17 cellular contexts compared by ENCODE assay signal in the genomic region with DNA sequence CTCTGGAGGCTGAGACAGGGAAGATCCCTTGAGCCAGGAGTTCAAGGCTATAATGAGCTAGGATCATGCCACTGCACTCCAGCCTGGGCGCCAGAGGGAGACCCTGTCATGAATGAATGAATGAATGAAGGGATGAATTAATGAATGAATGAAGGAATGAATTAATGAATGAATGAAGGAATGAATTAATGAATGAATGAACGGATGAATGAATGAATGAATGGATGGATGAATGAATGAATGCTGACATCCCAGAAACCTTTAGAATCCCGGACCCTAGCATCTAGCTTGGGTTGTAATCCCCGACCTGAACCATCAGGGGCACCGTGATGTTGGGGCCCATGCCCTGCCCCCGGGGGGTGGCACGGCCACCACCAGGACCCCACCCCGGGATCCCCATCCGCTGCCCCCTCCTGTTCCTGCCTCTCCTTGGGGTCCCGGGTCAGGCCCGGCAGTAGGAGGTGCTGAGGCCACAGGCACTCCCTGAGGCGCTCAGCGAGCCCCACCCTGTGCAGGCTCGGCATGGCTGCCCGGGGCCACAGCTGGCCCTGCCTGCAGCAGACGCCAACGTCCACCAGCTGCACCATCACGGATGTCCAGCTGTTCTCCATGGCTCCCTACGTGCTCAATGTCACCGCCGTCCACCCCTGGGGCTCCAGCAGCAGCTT. TPM values are rescaled to one million over a fixed set of nuclear protein-coding genes. Genes with fewer than 3 reads are reported as not detected.
DNase-seq lines count a peak whose midpoint lies in the region; ATAC-seq and TF ChIP-seq lines count a peak whose summit lies in the region.
"Had no signal": no experiment of that assay in that cellular context is flagged by ENCODE, and none has a peak within 500 bp of the region (broad histone marks: within the 10 kb centered on the region; RNA-seq: fewer than 3 reads in every experiment).

No MANE protein-coding gene starts in this region.

- H3K4me3 ChIP-seq in IMR-90 (ENCODE audit: insufficient read depth, low read depth, low read length) (no peak overlapping the region), upper lobe of right lung (no peak overlapping the region), Peyer's patch (no peak overlapping the region)
- H3K4me3 ChIP-seq: PC-9, transverse colon had no signal

- dilution Hi-C loops in IMR-90 (cut with HindIII; ENCODE audit: low sequenced_read_pairs, unreplicated experiment), result no loop called here

- H2AK5ac ChIP-seq in IMR-90 (ENCODE audit: low read depth, low read length), result no peak overlapping the region

- TF ChIP-seq POLR2A in IMR-90 (IDR thresholded peaks at IDR 0.05; ENCODE audit: low read depth, low read length) (no peak), Peyer's patch (IDR thresholded peaks at IDR 0.05) (no peak)

- no peak overlapping the region for H2BK5ac ChIP-seq in IMR-90 (ENCODE audit: low read depth, low read length, poor library complexity, severe bottlenecking)

- no peaks in the 10 kb centered on the region for H3K9me3 ChIP-seq in IMR-90 (ENCODE audit: control insufficient read depth, insufficient read depth, low read length)
- H3K9me3 ChIP-seq in upper lobe of right lung, result no peaks in the 10 kb centered on the region
- H3K9me3 ChIP-seq in Peyer's patch, result no peaks in the 10 kb centered on the region
- H3K9me3 ChIP-seq: transverse colon had no signal

- no peak overlapping the region for H2BK15ac ChIP-seq in IMR-90 (ENCODE audit: low read depth, low read length)

- no peak overlapping the region for H3K9ac ChIP-seq in IMR-90 (ENCODE audit: low read depth, low read length)

- no peaks in the 10 kb centered on the region; the same call in 1 of the 2 replicates for H3K9me1 ChIP-seq in IMR-90 (ENCODE audit: insufficient read depth, low read length)

- H4K8ac ChIP-seq in IMR-90 (ENCODE audit: low read depth in 2 of 2, low read length in 2 of 2), result no peak overlapping the region

- ATAC-seq in Right ventricle myocardium inferior (no peak), left ventricle myocardium superior (no peak), IMR-90 (ENCODE audit: low read depth) (no peak), esophagus mucosa (peak; percentile 18), upper lobe of right lung (peak; percentile 13), HG03442 (IDR thresholded peaks at IDR 0.05; ENCODE audit: unreplicated experiment) (no peak)
- ATAC-seq: stimulated activated naive B cell treated with anti-CD40 and anti-IgM and Interleukin-4, amounts not matched to agents 10 μg/mL and 1 μg/mL and 100 μg/mL, for 72 hours had no signal

- in situ Hi-C loops in IMR-90 (cut with MboI; ENCODE audit: low sequenced_read_pairs), result no loop called here

- H3K36me3 ChIP-seq in IMR-90 (ENCODE audit: control insufficient read depth, insufficient read depth, low read length) (no peaks in the 10 kb centered on the region), upper lobe of right lung (no peaks in the 10 kb centered on the region), Peyer's patch (no peaks in the 10 kb centered on the region)
- H3K36me3 ChIP-seq: transverse colon had no signal

- POLR2A ChIA-PET in IMR-90 (lab: Charles Lee; ENCODE audit: unreplicated experiment), result no interaction called here

- H3K27ac ChIP-seq in IMR-90 (ENCODE audit: insufficient read depth, low read length), result no peak overlapping the region
- no peak overlapping the region for H3K27ac ChIP-seq in upper lobe of right lung
- H3K27ac ChIP-seq in Peyer's patch, result no peak overlapping the region
- H3K27ac ChIP-seq: PC-9, transverse colon had no signal

- H4K5ac ChIP-seq in IMR-90 (ENCODE audit: low read depth, low read length), result no peak overlapping the region

- no peak overlapping the region for H3K18ac ChIP-seq in IMR-90 (ENCODE audit: low read depth, low read length)

- H2AK9ac ChIP-seq in IMR-90 (replicated peaks; ENCODE audit: low read depth, low read length, poor library complexity), result no peak overlapping the region

- H3K4ac ChIP-seq in IMR-90 (ENCODE audit: low read depth, low read length), result no peak overlapping the region

- TF ChIP-seq CTCF in IMR-90 (conservative IDR thresholded peaks at IDR 0.05; ENCODE audit: low read depth, low read length) (no peak), upper lobe of right lung (IDR thresholded peaks at IDR 0.05) (no peak), Peyer's patch (IDR thresholded peaks at IDR 0.05) (no peak)

- no peak overlapping the region for H3K14ac ChIP-seq in IMR-90 (replicated peaks; ENCODE audit: low read depth, low read length)

- BruUV-seq in IMR-90 (replicated peaks; lab: Mats Ljungman, UMichigan), result no TSS peak

- no peak overlapping the region for H2BK20ac ChIP-seq in IMR-90 (ENCODE audit: low read depth, low read length)

- intact Hi-C loops in Right ventricle myocardium inferior (cut with DNase I), result no loop called here
- intact Hi-C loops in left ventricle myocardium superior (cut with micrococcal nuclease), result no loop called here
- intact Hi-C loops in IMR-90 (cut with micrococcal nuclease), result no loop called here
- intact Hi-C loops in upper lobe of right lung (cut with DNase I), result no loop called here

- H3K27me3 ChIP-seq in IMR-90 (ENCODE audit: control insufficient read depth, insufficient read depth, low read length), result peaks cover 12% of the 10 kb centered on the region
- peaks cover 44% of the 10 kb centered on the region for H3K27me3 ChIP-seq in upper lobe of right lung
- H3K27me3 ChIP-seq in Peyer's patch, result no peaks in the 10 kb centered on the region

- no peak overlapping the region for H3K56ac ChIP-seq in IMR-90 (ENCODE audit: extremely low read depth, insufficient read depth, low read length)

- H2AFZ ChIP-seq in IMR-90 (replicated peaks; ENCODE audit: low read length, poor library complexity), result peak overlapping the region; percentile 51
- H2AFZ ChIP-seq: PC-9 had no signal

- peak; percentile 49 for DNase-seq in Right ventricle myocardium inferior (ENCODE audit: missing footprints)
- DNase-seq in left ventricle myocardium superior, result no peak
- DNase-seq in IMR-90, result no peak
- DNase-seq in upper lobe of right lung, result no peak
- no peak for DNase-seq in Peyer's patch
- no peak for DNase-seq in NCI-H2196 (lab: John Stamatoyannopoulos, UW; ENCODE audit: unreplicated experiment)
- DNase-seq: midbrain, NCI-H2029, NCI-H510A treated with DMSO at 0.1 percent for 48 hours had no signal

- no peak overlapping the region for H4K91ac ChIP-seq in IMR-90 (ENCODE audit: insufficient read depth, low read depth, low read length)

- no peak for TF ChIP-seq RAD21 in IMR-90 (IDR thresholded peaks at IDR 0.05; ENCODE audit: low read length)

- no peak overlapping the region for H3K23ac ChIP-seq in IMR-90 (ENCODE audit: low read depth, low read length)

- WGBS in IMR-90 (ENCODE audit: extremely low coverage in 2 of 2, insufficient read length in 1 of 2), 2 experiments, result 52 to 100% methylated on average over 1 to 16 of the region's 21 CpGs

- no peak overlapping the region for H3K4me2 ChIP-seq in IMR-90 (ENCODE audit: low read depth, low read length)
- H3K4me2 ChIP-seq: PC-9 had no signal

- no peak overlapping the region for H2BK120ac ChIP-seq in IMR-90 (ENCODE audit: low read depth, low read length)

- no peaks in the 10 kb centered on the region for H3K79me1 ChIP-seq in IMR-90 (ENCODE audit: low read depth in 1 of 2, low read length in 2 of 2)

- no peaks in the 10 kb centered on the region for H4K20me1 ChIP-seq in IMR-90 (ENCODE audit: insufficient read depth, low read length)

- CTCF ChIA-PET in IMR-90 (lab: Yijun Ruan, JAX), result no interaction called here

- H3K4me1 ChIP-seq in IMR-90 (ENCODE audit: control insufficient read depth, insufficient read depth, low read length) (peaks cover 8% of the 10 kb centered on the region; the same call in 1 of the 2 replicates), upper lobe of right lung (peaks cover 5% of the 10 kb centered on the region), Peyer's patch (peaks cover 0 to 8% (median 0%) of the 10 kb centered on the region in 4 donors)
- H3K4me1 ChIP-seq: transverse colon had no signal

RNA-seq across cellular contexts. Expression of gene EBI3, which starts 3.4 kb away (rescaled TPM):
- total RNA-seq in Right ventricle myocardium inferior (0.73 TPM), left ventricle myocardium superior (0.92 TPM), IMR-90 (2012; rRNA removed) (0.28 and 0.36 TPM in 2 replicates), esophagus mucosa (0.44 TPM), upper lobe of right lung (2.0 TPM), Peyer's patch (10 to 100 TPM in 1 of 4 donors, 1 to 10 TPM in 2, not detected in 1; 1.4 to 12.4 (median 1.9) TPM)
- 2.7 and 3.0 TPM in 2 replicates for polyA plus RNA-seq in IMR-90 (2012; rRNA removed)
- 2.8 and 6.8 TPM in 2 replicates for polyA plus RNA-seq in IMR-90 (2012; cell fraction: cytosol; rRNA removed)
- 2.5 and 2.7 TPM in 2 replicates for polyA plus RNA-seq in IMR-90 (2012; cell fraction: nucleus; rRNA removed; ENCODE audit: low replicate concordance)
- total RNA-seq: PC-9 had no signal

RNA-seq across cellular contexts. Expression of gene YJU2, which starts 14.1 kb away (rescaled TPM):
- 9.2 TPM for total RNA-seq in Right ventricle myocardium inferior
- total RNA-seq in left ventricle myocardium superior, result 8.3 TPM
- 15.6 and 20.3 TPM in 2 replicates for total RNA-seq in IMR-90 (2012; rRNA removed)
- 18.8 and 18.9 TPM in 2 replicates for polyA plus RNA-seq in IMR-90 (2012; rRNA removed)
- polyA plus RNA-seq in IMR-90 (2012; cell fraction: cytosol; rRNA removed), result 19.0 and 22.4 TPM in 2 replicates
- 14.6 and 17.9 TPM in 2 replicates for polyA plus RNA-seq in IMR-90 (2012; cell fraction: nucleus; rRNA removed; ENCODE audit: low replicate concordance)
- 20.1 TPM for total RNA-seq in esophagus mucosa
- total RNA-seq in upper lobe of right lung, result 18.9 TPM
- total RNA-seq in Peyer's patch, result 10 to 100 TPM in 3 of 4 donors, 1 to 10 TPM in 1; 8.9 to 33.8 (median 24.1) TPM

RNA-seq across cellular contexts. Expression of gene SHD, which starts 46.3 kb away (rescaled TPM):
- total RNA-seq in Right ventricle myocardium inferior (not detected), left ventricle myocardium superior (not detected), IMR-90 (2012; rRNA removed) (not detected in 2 replicates), esophagus mucosa (not detected), upper lobe of right lung (not detected), Peyer's patch (10 to 100 TPM in 3 of 4 donors, not detected in 1; 21.3 to 27.7 (median 21.9) TPM)
- not detected in 2 replicates for polyA plus RNA-seq in IMR-90 (2012; rRNA removed)
- polyA plus RNA-seq in IMR-90 (2012; cell fraction: cytosol; rRNA removed), result not detected in 2 replicates
- polyA plus RNA-seq in IMR-90 (2012; cell fraction: nucleus; rRNA removed; ENCODE audit: low replicate concordance), result not detected in 2 replicates
- total RNA-seq: endothelial cell of umbilical vein, MCF 10A, PC-9 had no signal
- polyA plus RNA-seq: CD14-positive monocyte, endothelial cell of umbilical vein had no signal

RNA-seq across cellular contexts. Expression of gene ANKRD24, which starts 50.3 kb away (rescaled TPM):
- 0.19 TPM for total RNA-seq in Right ventricle myocardium inferior
- 0.42 TPM for total RNA-seq in left ventricle myocardium superior
- 0.18 and 0.28 TPM in 2 replicates for total RNA-seq in IMR-90 (2012; rRNA removed)
- 0.21 and 0.29 TPM in 2 replicates for polyA plus RNA-seq in IMR-90 (2012; rRNA removed)
- polyA plus RNA-seq in IMR-90 (2012; cell fraction: cytosol; rRNA removed), result 0.36 and 0.49 TPM in 2 replicates
- 2.2 and 2.3 TPM in 2 replicates for polyA plus RNA-seq in IMR-90 (2012; cell fraction: nucleus; rRNA removed; ENCODE audit: low replicate concordance)
- total RNA-seq in esophagus mucosa, result 0.08 TPM
- total RNA-seq in upper lobe of right lung, result 2.3 TPM
- 1 to 10 TPM in 3 of 4 donors, under 1 TPM in 1; 0.83 to 3.9 (median 1.6) TPM for total RNA-seq in Peyer's patch

RNA-seq across cellular contexts. Expression of gene SIRT6, which starts 50.4 kb away (rescaled TPM):
- total RNA-seq in Right ventricle myocardium inferior (10.4 TPM), left ventricle myocardium superior (9.3 TPM), IMR-90 (2012; rRNA removed) (3.9 and 6.1 TPM in 2 replicates), esophagus mucosa (13.2 TPM), upper lobe of right lung (20.3 TPM), Peyer's patch (100 to 1,000 TPM in 1 of 4 donors, 10 to 100 TPM in 3; 55.3 to 115 (median 84.9) TPM)
- 25.3 and 31.6 TPM in 2 replicates for polyA plus RNA-seq in IMR-90 (2012; rRNA removed)
- polyA plus RNA-seq in IMR-90 (2012; cell fraction: cytosol; rRNA removed), result 18.1 and 26.8 TPM in 2 replicates
- polyA plus RNA-seq in IMR-90 (2012; cell fraction: nucleus; rRNA removed; ENCODE audit: low replicate concordance), result 58.7 and 204 TPM in 2 replicates

Comparison
In these comparisons a context has a peak if more than half of its experiments do, and no peak if none do; other contexts are left out.
1. ATAC-seq: peak in esophagus mucosa (single experiment) and upper lobe of right lung (single experiment); none in Right ventricle myocardium inferior (single experiment), left ventricle myocardium superior (single experiment), IMR-90 (single experiment) and HG03442 (single experiment).